Comparison of ENCODE assay signal across 2 cellular contexts in the genomic region with DNA sequence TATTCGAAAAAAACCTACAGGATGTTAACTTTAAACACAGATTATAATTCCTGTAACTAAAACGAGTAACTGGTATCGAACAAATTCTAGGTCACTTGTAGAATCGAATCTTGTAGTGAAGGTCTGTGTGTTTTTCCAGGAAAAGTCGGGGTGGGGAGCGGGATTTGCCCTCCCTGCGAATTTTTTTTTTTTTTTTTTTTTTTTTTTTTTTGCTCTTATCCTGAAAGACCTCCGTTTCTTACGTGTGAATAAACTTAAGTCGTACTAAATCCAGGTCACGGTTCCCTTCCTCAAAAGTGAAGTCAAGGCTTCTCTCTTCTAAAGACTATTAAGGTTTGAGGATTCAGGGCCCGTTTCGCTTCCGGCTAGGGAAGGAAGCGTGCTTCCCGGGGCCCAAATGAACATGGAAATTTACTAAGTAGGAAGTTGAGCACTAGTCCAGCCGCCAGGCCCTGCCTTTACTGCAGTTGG.
A peak's percentile ranks its signal among the peaks of the same experiment; 100 is the strongest.
TF ChIP-seq lines count a peak whose summit lies in the region.

No MANE protein-coding gene starts in this region.

TF ChIP-seq in SK-N-SH, 30 proteins besides CTCF, POLR2A, EP300 and RAD21 (continued from another document):
- TF ChIP-seq, protein P1, sequence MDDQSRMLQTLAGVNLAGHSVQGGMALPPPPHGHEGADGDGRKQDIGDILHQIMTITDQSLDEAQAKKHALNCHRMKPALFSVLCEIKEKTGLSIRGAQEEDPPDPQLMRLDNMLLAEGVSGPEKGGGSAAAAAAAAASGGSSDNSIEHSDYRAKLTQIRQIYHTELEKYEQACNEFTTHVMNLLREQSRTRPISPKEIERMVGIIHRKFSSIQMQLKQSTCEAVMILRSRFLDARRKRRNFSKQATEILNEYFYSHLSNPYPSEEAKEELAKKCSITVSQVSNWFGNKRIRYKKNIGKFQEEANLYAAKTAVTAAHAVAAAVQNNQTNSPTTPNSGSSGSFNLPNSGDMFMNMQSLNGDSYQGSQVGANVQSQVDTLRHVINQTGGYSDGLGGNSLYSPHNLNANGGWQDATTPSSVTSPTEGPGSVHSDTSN (IDR thresholded peaks at IDR 0.05): no peak
- no peak for TF ChIP-seq TEAD4 (IDR thresholded peaks at IDR 0.05; ENCODE audit: borderline replicate concordance, insufficient read depth)
- TF ChIP-seq SMC3 (IDR thresholded peaks at IDR 0.05; ENCODE audit: low read depth, low read length): no peak
- peak; percentile 48; the same call in 1 of the 2 replicates for TF ChIP-seq GABPA (IDR thresholded peaks at IDR 0.05; ENCODE audit: low read depth)

TF ChIP-seq in SK-N-SH treated with all-trans-retinoic acid at 6 μM for 48 hours, 23 proteins besides CTCF, POLR2A, EP300 and RAD21 (continued from another document):
- TF ChIP-seq, protein P2, sequence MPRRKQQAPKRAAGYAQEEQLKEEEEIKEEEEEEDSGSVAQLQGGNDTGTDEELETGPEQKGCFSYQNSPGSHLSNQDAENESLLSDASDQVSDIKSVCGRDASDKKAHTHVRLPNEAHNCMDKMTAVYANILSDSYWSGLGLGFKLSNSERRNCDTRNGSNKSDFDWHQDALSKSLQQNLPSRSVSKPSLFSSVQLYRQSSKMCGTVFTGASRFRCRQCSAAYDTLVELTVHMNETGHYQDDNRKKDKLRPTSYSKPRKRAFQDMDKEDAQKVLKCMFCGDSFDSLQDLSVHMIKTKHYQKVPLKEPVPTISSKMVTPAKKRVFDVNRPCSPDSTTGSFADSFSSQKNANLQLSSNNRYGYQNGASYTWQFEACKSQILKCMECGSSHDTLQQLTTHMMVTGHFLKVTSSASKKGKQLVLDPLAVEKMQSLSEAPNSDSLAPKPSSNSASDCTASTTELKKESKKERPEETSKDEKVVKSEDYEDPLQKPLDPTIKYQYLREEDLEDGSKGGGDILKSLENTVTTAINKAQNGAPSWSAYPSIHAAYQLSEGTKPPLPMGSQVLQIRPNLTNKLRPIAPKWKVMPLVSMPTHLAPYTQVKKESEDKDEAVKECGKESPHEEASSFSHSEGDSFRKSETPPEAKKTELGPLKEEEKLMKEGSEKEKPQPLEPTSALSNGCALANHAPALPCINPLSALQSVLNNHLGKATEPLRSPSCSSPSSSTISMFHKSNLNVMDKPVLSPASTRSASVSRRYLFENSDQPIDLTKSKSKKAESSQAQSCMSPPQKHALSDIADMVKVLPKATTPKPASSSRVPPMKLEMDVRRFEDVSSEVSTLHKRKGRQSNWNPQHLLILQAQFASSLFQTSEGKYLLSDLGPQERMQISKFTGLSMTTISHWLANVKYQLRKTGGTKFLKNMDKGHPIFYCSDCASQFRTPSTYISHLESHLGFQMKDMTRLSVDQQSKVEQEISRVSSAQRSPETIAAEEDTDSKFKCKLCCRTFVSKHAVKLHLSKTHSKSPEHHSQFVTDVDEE (CRISPR knock-in tag; IDR thresholded peaks at IDR 0.05): no peak
- TF ChIP-seq, protein P3, sequence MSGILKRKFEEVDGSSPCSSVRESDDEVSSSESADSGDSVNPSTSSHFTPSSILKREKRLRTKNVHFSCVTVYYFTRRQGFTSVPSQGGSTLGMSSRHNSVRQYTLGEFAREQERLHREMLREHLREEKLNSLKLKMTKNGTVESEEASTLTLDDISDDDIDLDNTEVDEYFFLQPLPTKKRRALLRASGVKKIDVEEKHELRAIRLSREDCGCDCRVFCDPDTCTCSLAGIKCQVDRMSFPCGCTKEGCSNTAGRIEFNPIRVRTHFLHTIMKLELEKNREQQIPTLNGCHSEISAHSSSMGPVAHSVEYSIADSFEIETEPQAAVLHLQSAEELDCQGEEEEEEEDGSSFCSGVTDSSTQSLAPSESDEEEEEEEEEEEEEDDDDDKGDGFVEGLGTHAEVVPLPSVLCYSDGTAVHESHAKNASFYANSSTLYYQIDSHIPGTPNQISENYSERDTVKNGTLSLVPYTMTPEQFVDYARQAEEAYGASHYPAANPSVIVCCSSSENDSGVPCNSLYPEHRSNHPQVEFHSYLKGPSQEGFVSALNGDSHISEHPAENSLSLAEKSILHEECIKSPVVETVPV (CRISPR knock-in tag; IDR thresholded peaks at IDR 0.05): no peak
- TF ChIP-seq PPARA (CRISPR knock-in tag; IDR thresholded peaks at IDR 0.05; ENCODE audit: borderline replicate concordance) (no peak), ARNTL (CRISPR knock-in tag; IDR thresholded peaks at IDR 0.05; ENCODE audit: borderline replicate concordance, low read depth) (no peak), TCF4 (CRISPR knock-in tag; IDR thresholded peaks at IDR 0.05; ENCODE audit: borderline replicate concordance) (no peak), BACH2 (CRISPR knock-in tag; IDR thresholded peaks at IDR 0.05; ENCODE audit: borderline replicate concordance) (no peak), ZNF70 (CRISPR knock-in tag; IDR thresholded peaks at IDR 0.05) (no peak), GLIS3 (CRISPR knock-in tag; IDR thresholded peaks at IDR 0.05) (no peak), ESRRG (CRISPR knock-in tag; IDR thresholded peaks at IDR 0.05) (no peak), ZFP3 (CRISPR knock-in tag; IDR thresholded peaks at IDR 0.05) (no peak), CSDC2 (CRISPR knock-in tag; IDR thresholded peaks at IDR 0.05) (no peak)
- TF ChIP-seq, protein P4, sequence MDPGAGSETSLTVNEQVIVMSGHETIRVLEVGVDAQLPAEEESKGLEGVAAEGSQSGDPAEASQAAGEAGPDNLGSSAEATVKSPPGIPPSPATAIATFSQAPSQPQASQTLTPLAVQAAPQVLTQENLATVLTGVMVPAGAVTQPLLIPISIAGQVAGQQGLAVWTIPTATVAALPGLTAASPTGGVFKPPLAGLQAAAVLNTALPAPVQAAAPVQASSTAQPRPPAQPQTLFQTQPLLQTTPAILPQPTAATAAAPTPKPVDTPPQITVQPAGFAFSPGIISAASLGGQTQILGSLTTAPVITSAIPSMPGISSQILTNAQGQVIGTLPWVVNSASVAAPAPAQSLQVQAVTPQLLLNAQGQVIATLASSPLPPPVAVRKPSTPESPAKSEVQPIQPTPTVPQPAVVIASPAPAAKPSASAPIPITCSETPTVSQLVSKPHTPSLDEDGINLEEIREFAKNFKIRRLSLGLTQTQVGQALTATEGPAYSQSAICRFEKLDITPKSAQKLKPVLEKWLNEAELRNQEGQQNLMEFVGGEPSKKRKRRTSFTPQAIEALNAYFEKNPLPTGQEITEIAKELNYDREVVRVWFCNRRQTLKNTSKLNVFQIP (CRISPR knock-in tag; IDR thresholded peaks at IDR 0.05; ENCODE audit: borderline replicate concordance, low read depth): no peak
- TF ChIP-seq, protein P5, sequence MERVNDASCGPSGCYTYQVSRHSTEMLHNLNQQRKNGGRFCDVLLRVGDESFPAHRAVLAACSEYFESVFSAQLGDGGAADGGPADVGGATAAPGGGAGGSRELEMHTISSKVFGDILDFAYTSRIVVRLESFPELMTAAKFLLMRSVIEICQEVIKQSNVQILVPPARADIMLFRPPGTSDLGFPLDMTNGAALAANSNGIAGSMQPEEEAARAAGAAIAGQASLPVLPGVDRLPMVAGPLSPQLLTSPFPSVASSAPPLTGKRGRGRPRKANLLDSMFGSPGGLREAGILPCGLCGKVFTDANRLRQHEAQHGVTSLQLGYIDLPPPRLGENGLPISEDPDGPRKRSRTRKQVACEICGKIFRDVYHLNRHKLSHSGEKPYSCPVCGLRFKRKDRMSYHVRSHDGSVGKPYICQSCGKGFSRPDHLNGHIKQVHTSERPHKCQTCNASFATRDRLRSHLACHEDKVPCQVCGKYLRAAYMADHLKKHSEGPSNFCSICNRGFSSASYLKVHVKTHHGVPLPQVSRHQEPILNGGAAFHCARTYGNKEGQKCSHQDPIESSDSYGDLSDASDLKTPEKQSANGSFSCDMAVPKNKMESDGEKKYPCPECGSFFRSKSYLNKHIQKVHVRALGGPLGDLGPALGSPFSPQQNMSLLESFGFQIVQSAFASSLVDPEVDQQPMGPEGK (CRISPR knock-in tag; IDR thresholded peaks at IDR 0.05; ENCODE audit: borderline replicate concordance): no peak
